Comparison of ENCODE assay signal across 8 cellular contexts in genomic region chr1:3668585-3669300, GRCh38. TPM values are rescaled to one million over a fixed set of nuclear protein-coding genes. Genes with fewer than 3 reads are reported as not detected.
DNase-seq lines count a peak whose midpoint lies in the region; ATAC-seq, FAIRE-seq and TF ChIP-seq lines count a peak whose summit lies in the region.

No MANE protein-coding gene starts in this region.

- H3K36me3 ChIP-seq in kidney (ENCODE audit: control insufficient read depth in 1 of 2, insufficient read depth in 2 of 2, low read length in 2 of 2) = no peaks in the 10 kb centered on the region
- no peaks in the 10 kb centered on the region for H3K36me3 ChIP-seq in brain microvascular endothelial cell (replicated peaks)

- H3K9me3 ChIP-seq in kidney (ENCODE audit: control insufficient read depth in 1 of 2, low read length in 2 of 2) = no peaks in the 10 kb centered on the region

- no peak overlapping the region for H3K9ac ChIP-seq in kidney (ENCODE audit: low read length in 2 of 2)

- no peak for ATAC-seq in GM19463 (IDR thresholded peaks at IDR 0.05; ENCODE audit: unreplicated experiment)
- no peak for ATAC-seq in HG02623 (IDR thresholded peaks at IDR 0.05; ENCODE audit: unreplicated experiment)

- DNase-seq in SIG-M5 treated with dmso at 0.1 percent for 504 hours (lab: John Stamatoyannopoulos, UW; ENCODE audit: unreplicated experiment) = peak; percentile 65
- DNase-seq in SIG-M5 (lab: John Stamatoyannopoulos, UW) = no peak
- peak; percentile 85 for DNase-seq in SHP77 treated with DMSO at 0.1 percent for 48 hours (lab: John Stamatoyannopoulos, UW)
- DNase-seq in kidney = peak; percentile 94
- no peak for DNase-seq in NCI-H1694 treated with DMSO at 0.1 percent for 48 hours (lab: John Stamatoyannopoulos, UW)
- DNase-seq in brain microvascular endothelial cell = no peak

- in situ Hi-C loops in brain microvascular endothelial cell (cut with HindIII; ENCODE audit: low pct_ligation_motif_present, low sequenced_read_pairs) = no loop called here

- FAIRE-seq in kidney (lab: Jason Lieb, UNC) = no peak

- no peak overlapping the region for H3K27ac ChIP-seq in kidney (ENCODE audit: low read depth in 2 of 2, low read length in 2 of 2)
- no peak overlapping the region for H3K27ac ChIP-seq in brain microvascular endothelial cell

- H3K4me3 ChIP-seq in kidney (ENCODE audit: low read length in 2 of 2) (no peak overlapping the region), brain microvascular endothelial cell (ENCODE audit: low read depth, low read length) (no peak overlapping the region)

- peaks cover 0 to 5% of the 10 kb centered on the region in 2 donors for H3K4me1 ChIP-seq in kidney (ENCODE audit: control insufficient read depth in 1 of 2, insufficient read depth in 1 of 2, low read depth in 1 of 2, low read length in 2 of 2)

- TF ChIP-seq CTCF in kidney (IDR thresholded peaks at IDR 0.05; ENCODE audit: borderline replicate concordance, extremely low read depth, insufficient read depth) (no peak), brain microvascular endothelial cell (IDR thresholded peaks at IDR 0.05; ENCODE audit: low read depth, low read length, missing control alignments) (no peak)

- intact Hi-C loops in kidney (cut with DNase I) = no loop called here

- no peaks in the 10 kb centered on the region for H3K27me3 ChIP-seq in brain microvascular endothelial cell (replicated peaks)

RNA-seq across cellular contexts. Expression of gene TP73, which starts 16.4 kb away (rescaled TPM):
- total RNA-seq in kidney = 0.54 TPM
- not detected for polyA plus RNA-seq in kidney (ENCODE audit: insufficient read depth, low read depth, low replicate concordance)

RNA-seq across cellular contexts. Expression of gene WRAP73, which starts 18.8 kb away (rescaled TPM):
- 18.4 TPM for total RNA-seq in kidney
- polyA plus RNA-seq in kidney (ENCODE audit: insufficient read depth, low read depth, low replicate concordance) = 19.6 TPM

RNA-seq across cellular contexts. Expression of gene TPRG1L, which starts 43.9 kb away (rescaled TPM):
- 37.1 TPM for total RNA-seq in kidney
- polyA plus RNA-seq in kidney (ENCODE audit: insufficient read depth, low read depth, low replicate concordance) = 72.4 TPM

RNA-seq across cellular contexts. Expression of gene MEGF6, which starts 57.4 kb away (rescaled TPM):
- total RNA-seq in kidney = 10.9 TPM
- polyA plus RNA-seq in kidney (ENCODE audit: insufficient read depth, low read depth, low replicate concordance) = 2.8 TPM

Comparison
In these comparisons a context has a peak if more than half of its experiments do, and no peak if none do; other contexts are left out.
1. DNase-seq: peak in SIG-M5 treated with dmso at 0.1 percent for 504 hours (single experiment), SHP77 treated with DMSO at 0.1 percent for 48 hours (single experiment) and kidney (single experiment); none in SIG-M5 (single experiment), NCI-H1694 treated with DMSO at 0.1 percent for 48 hours (single experiment) and brain microvascular endothelial cell (single experiment).